Comparison of ENCODE assay signal across 23 cellular contexts in genomic region chrX:72016881-72017783, GRCh38.
"Had no signal": no experiment of that assay in that cellular context is flagged by ENCODE, and none has a peak within 500 bp of the region (broad histone marks: within the 10 kb centered on the region; RNA-seq: fewer than 3 reads in every experiment).

No MANE protein-coding gene starts in this region.

- H3K4me3 ChIP-seq: left lung, pancreas had no signal

- H3K36me3 Mint-ChIP-seq: activated CD8-positive, alpha-beta memory T cell treated with anti-CD3 and anti-CD28 coated beads, Interleukin-2, amount 10 ng/mL, durations not matched to agents 7 days and 5 days; activated naive CD8-positive, alpha-beta T cell; naive B cell; T-cell had no signal

- H3K36me3 ChIP-seq: esophagus muscularis mucosa, heart left ventricle, left lung, lower lobe of right lung, pancreas, suprapubic skin, tibial artery had no signal

- H3K4me3 Mint-ChIP-seq: activated CD8-positive, alpha-beta memory T cell treated with anti-CD3 and anti-CD28 coated beads, Interleukin-2, amount 10 ng/mL, durations not matched to agents 7 days and 5 days; activated CD8-positive, alpha-beta T cell treated with anti-CD3 and anti-CD28 coated beads for 36 hours; activated naive CD8-positive, alpha-beta T cell; T-cell had no signal

- H3K4me1 ChIP-seq: foreskin keratinocyte, lower lobe of right lung, pancreas, psoas muscle had no signal

- H3K27ac Mint-ChIP-seq: activated B cell treated with CpG ODN at 0.5 μM for 24 hours; activated CD8-positive, alpha-beta memory T cell treated with anti-CD3 and anti-CD28 coated beads, Interleukin-2, amount 10 ng/mL, durations not matched to agents 7 days and 5 days; activated CD8-positive, alpha-beta T cell treated with anti-CD3 and anti-CD28 coated beads for 36 hours; activated naive CD8-positive, alpha-beta T cell; activated T-cell treated with anti-CD3 and anti-CD28 coated beads, Interleukin-2, amount 50 U/mL, for 72 hours; T-cell had no signal

- ATAC-seq: activated CD8-positive, alpha-beta memory T cell treated with anti-CD3 and anti-CD28 coated beads, Interleukin-2, amount 10 ng/mL, durations not matched to agents 7 days and 5 days; activated CD8-positive, alpha-beta T cell treated with anti-CD3 and anti-CD28 coated beads for 36 hours; activated T-cell treated with anti-CD3 and anti-CD28 coated beads, Interleukin-2, amount 50 U/mL, for 72 hours; foreskin keratinocyte; left lung had no signal

- H3K9me3 Mint-ChIP-seq: activated B cell treated with CpG ODN at 0.5 μM for 24 hours; activated CD8-positive, alpha-beta T cell treated with anti-CD3 and anti-CD28 coated beads for 36 hours; activated T-cell treated with anti-CD3 and anti-CD28 coated beads, Interleukin-2, amount 50 U/mL, for 72 hours; T-cell had no signal

- H3K9me3 ChIP-seq: esophagus muscularis mucosa, heart left ventricle, left lung, lower lobe of right lung, pancreas, suprapubic skin, tibial artery had no signal

- H3K27ac ChIP-seq: foreskin keratinocyte, lower lobe of right lung, pancreas, suprapubic skin had no signal

- DNase-seq: activated B cell treated with CpG ODN at 0.5 μM for 24 hours; activated CD4-positive, alpha-beta T cell treated with anti-CD3 and anti-CD28 coated beads, Interleukin-2, amount 50 U/mL, for 1 hour; activated CD8-positive, alpha-beta memory T cell treated with anti-CD3 and anti-CD28 coated beads, Interleukin-2, amount 10 ng/mL, durations not matched to agents 7 days and 5 days; activated CD8-positive, alpha-beta T cell treated with anti-CD3 and anti-CD28 coated beads for 36 hours; activated naive CD4-positive, alpha-beta T cell treated with Interleukin-2 at 50 U/mL for 16 hours; activated T-cell treated with anti-CD3 and anti-CD28 coated beads for 4 hours; activated T-cell treated with anti-CD3 and anti-CD28 coated beads, Interleukin-2, amount 50 U/mL, for 72 hours; anterior cingulate cortex; cortex of kidney; foreskin keratinocyte; heart left ventricle; left lung; lower lobe of right lung; naive B cell; pancreas; psoas muscle; stimulated activated CD4-positive, alpha-beta T cell treated with anti-CD3 and anti-CD28 coated beads, Interleukin-1b, Interleukin-23, amount 100 ng/mL, for 48 hours; stimulated activated naive CD4-positive, alpha-beta T cell; T-cell; tibial artery had no signal

- H3K27me3 ChIP-seq: esophagus muscularis mucosa, suprapubic skin, tibial artery had no signal
